21 cellular contexts compared by ENCODE assay signal in genomic region chr12:105296116-105297095, GRCh38.
"Had no signal": no experiment of that assay in that cellular context is flagged by ENCODE, and none has a peak within 500 bp of the region (broad histone marks: within the 10 kb centered on the region; RNA-seq: fewer than 3 reads in every experiment).

No MANE protein-coding gene starts in this region.

- H3K27me3 ChIP-seq: neutrophil, sigmoid colon, testis had no signal

- H3K4me3 Mint-ChIP-seq: activated B cell treated with CpG ODN at 0.5 μM for 24 hours; activated CD4-positive, alpha-beta memory T cell treated with anti-CD3 and anti-CD28 coated beads for 36 hours; activated CD8-positive, alpha-beta memory T cell treated with anti-CD3 and anti-CD28 coated beads, Interleukin-2, amount 10 ng/mL, durations not matched to agents 7 days and 5 days; activated naive CD4-positive, alpha-beta T cell treated with anti-CD3 and anti-CD28 coated beads for 36 hours; immature natural killer cell; memory B cell; naive B cell; stimulated activated effector memory CD8-positive, alpha-beta T cell treated with anti-CD3 and anti-CD28 coated beads, Interleukin-12 subunit alpha, Interleukin-12 subunit beta, amount 100 ng/mL, for 72 hours; type B pancreatic cell had no signal

- H3K27ac ChIP-seq: epithelial cell of prostate, neutrophil, parathyroid adenoma, sigmoid colon, testis had no signal

- H3K4me1 Mint-ChIP-seq: activated B cell treated with CpG ODN at 0.5 μM for 24 hours; activated CD8-positive, alpha-beta memory T cell treated with anti-CD3 and anti-CD28 coated beads, Interleukin-2, amount 10 ng/mL, durations not matched to agents 7 days and 5 days; immature natural killer cell; memory B cell; naive B cell; stimulated activated effector memory CD8-positive, alpha-beta T cell treated with anti-CD3 and anti-CD28 coated beads, Interleukin-12 subunit alpha, Interleukin-12 subunit beta, amount 100 ng/mL, for 72 hours had no signal

- H3K4me3 ChIP-seq: mucosa of descending colon, sigmoid colon, testis had no signal

- H3K9ac ChIP-seq: parathyroid adenoma had no signal

- H2AFZ ChIP-seq: parathyroid adenoma had no signal

- H3K79me2 ChIP-seq: parathyroid adenoma had no signal

- H3K36me3 ChIP-seq: neutrophil, sigmoid colon had no signal

- H3K36me3 Mint-ChIP-seq: stimulated activated effector memory CD8-positive, alpha-beta T cell treated with anti-CD3 and anti-CD28 coated beads, Interleukin-12 subunit alpha, Interleukin-12 subunit beta, amount 100 ng/mL, for 72 hours; type B pancreatic cell had no signal

- H3K9me3 ChIP-seq: neutrophil, testis had no signal

- H3K27ac Mint-ChIP-seq: activated B cell treated with CpG ODN at 0.5 μM for 24 hours; activated CD4-positive, alpha-beta memory T cell treated with anti-CD3 and anti-CD28 coated beads for 36 hours; activated CD8-positive, alpha-beta memory T cell treated with anti-CD3 and anti-CD28 coated beads, Interleukin-2, amount 10 ng/mL, durations not matched to agents 7 days and 5 days; activated naive CD4-positive, alpha-beta T cell treated with anti-CD3 and anti-CD28 coated beads for 36 hours; activated T-helper 2 cell treated with anti-CD3 and anti-CD28 coated beads, Interferon-gamma antibody, Interleukin-2, Interleukin-4, amounts not matched to agents 10 μg/mL and 5 μg/mL and 100 μg/mL, durations not matched to agents 14 hours and 24 hours and 36 hours; immature natural killer cell; memory B cell; stimulated activated effector memory CD8-positive, alpha-beta T cell treated with anti-CD3 and anti-CD28 coated beads, Interleukin-12 subunit alpha, Interleukin-12 subunit beta, amount 100 ng/mL, for 72 hours; type B pancreatic cell had no signal

- DNase-seq: activated B cell treated with CpG ODN at 0.5 μM for 24 hours; activated CD4-positive, alpha-beta memory T cell treated with anti-CD3 and anti-CD28 coated beads for 36 hours; activated CD4-positive, alpha-beta T cell treated with anti-CD3 and anti-CD28 coated beads for 4 hours; activated CD8-positive, alpha-beta memory T cell treated with anti-CD3 and anti-CD28 coated beads, Interleukin-2, amount 10 ng/mL, durations not matched to agents 7 days and 5 days; activated naive CD4-positive, alpha-beta T cell treated with anti-CD3 and anti-CD28 coated beads for 36 hours; anterior cingulate cortex; immature natural killer cell; kidney glomerular epithelial cell; left ventricle myocardium superior; mucosa of descending colon; naive B cell; sigmoid colon; stimulated activated CD4-positive, alpha-beta T cell treated with anti-CD3 and anti-CD28 coated beads, Interleukin-4, amount 100 ng/mL, for 24 hours; testis had no signal

- H3K4me1 ChIP-seq: parathyroid adenoma, sigmoid colon, testis had no signal
